In genomic region chr5:67720162-67720772, GRCh38 we compare ENCODE assay signal across 8 cellular contexts.
"Had no signal": no experiment of that assay in that cellular context is flagged by ENCODE, and none has a peak within 500 bp of the region (broad histone marks: within the 10 kb centered on the region; RNA-seq: fewer than 3 reads in every experiment).

No MANE protein-coding gene starts in this region.

- ATAC-seq: GM12878 had no signal

- DNase-seq: GDM1, GF-D8 had no signal

- FAIRE-seq: G401.6, GM12878, GM12891, GM12892, GM18507, GM19239 had no signal

- H3K4me3 ChIP-seq: GM12878 had no signal
